ENCODE assay signal across 1 cellular context in genomic region chr9:99359336-99359735, GRCh38.
TF ChIP-seq lines count a peak whose summit lies in the region.

No MANE protein-coding gene starts in this region.

TF ChIP-seq in HCT116, 20 proteins besides CTCF, POLR2A, EP300 and RAD21 (continued from another document):
- TF ChIP-seq ZBTB33 (IDR thresholded peaks at IDR 0.05; ENCODE audit: extremely low read depth, insufficient replicate concordance, low read length), result no peak
- TF ChIP-seq ZFX (IDR thresholded peaks at IDR 0.05), result no peak
